8 cellular contexts compared by ENCODE assay signal in genomic region chr20:24164360-24164759, GRCh38.
DNase-seq lines count a peak whose midpoint lies in the region; ATAC-seq and TF ChIP-seq lines count a peak whose summit lies in the region.

No MANE protein-coding gene starts in this region.

- H3K27ac ChIP-seq in heart right ventricle (no peak overlapping the region), right cardiac atrium (ENCODE audit: low read length) (no peak overlapping the region), SU-DHL-6 (ENCODE audit: low read depth, low read length) (no peak overlapping the region), upper lobe of right lung (no peak overlapping the region)

- 34 to 44% methylated on average over 5 of the region's 5 CpGs for WGBS in heart right ventricle, 2 donors
- WGBS in right cardiac atrium: 50% methylated on average over 5 of the region's 5 CpGs

- DNase-seq in heart right ventricle (no peak), right cardiac atrium (no peak), fibroblast of mammary gland (ENCODE audit: low read depth) (no peak), upper lobe of right lung (no peak), NCI-H2107 (lab: John Stamatoyannopoulos, UW) (no peak), NCI-H446 (lab: John Stamatoyannopoulos, UW) (no peak)

- peaks cover 0 to 6% (median 0%) of the 10 kb centered on the region in 7 donors for H3K27me3 ChIP-seq in heart right ventricle
- no peaks in the 10 kb centered on the region for H3K27me3 ChIP-seq in right cardiac atrium (ENCODE audit: control insufficient read depth, insufficient read depth)
- no peaks in the 10 kb centered on the region for H3K27me3 ChIP-seq in SU-DHL-6 (ENCODE audit: low read length)
- H3K27me3 ChIP-seq in upper lobe of right lung: no peaks in the 10 kb centered on the region

- intact Hi-C loops in heart right ventricle (cut with DNase I) (loop anchor here in 7 of 10 donors (5.0 to 10.0 kb wide), 7 partner anchors 227 to 753 kb away; no protein-coding TSS in a partner anchor), right cardiac atrium (cut with DNase I) (loop anchor here in 2 of 4 donors (10.0 kb wide), 1 partner anchor 750 kb away; no protein-coding TSS in a partner anchor), upper lobe of right lung (cut with DNase I) (no loop called here)

- H3K79me2 ChIP-seq in SU-DHL-6 (ENCODE audit: insufficient read depth, low read length): no peaks in the 10 kb centered on the region

- no peak overlapping the region for H3K9ac ChIP-seq in SU-DHL-6 (ENCODE audit: low read length)

- peak in 8 of 9 donors; percentile 8 to 48 (median 38) for TF ChIP-seq CTCF in heart right ventricle (IDR thresholded peaks at IDR 0.05)
- TF ChIP-seq CTCF in SU-DHL-6 (IDR thresholded peaks at IDR 0.05; ENCODE audit: insufficient read depth, low read length, poor library complexity, severe bottlenecking): peak; percentile 39
- TF ChIP-seq CTCF in fibroblast of mammary gland (conservative IDR thresholded peaks at IDR 0.05; ENCODE audit: control insufficient read depth, insufficient read depth, low read depth, low read length): peak; percentile 14
- TF ChIP-seq CTCF in upper lobe of right lung (IDR thresholded peaks at IDR 0.05): peak; percentile 35

- H3K4me3 ChIP-seq in heart right ventricle: no peak overlapping the region
- H3K4me3 ChIP-seq in right cardiac atrium (ENCODE audit: low read length): no peak overlapping the region
- no peak overlapping the region for H3K4me3 ChIP-seq in SU-DHL-6 (ENCODE audit: insufficient read depth, low read length, poor library complexity, severe bottlenecking)
- H3K4me3 ChIP-seq in fibroblast of mammary gland (ENCODE audit: control insufficient read depth, low read depth, low read length): no peak overlapping the region
- no peak overlapping the region for H3K4me3 ChIP-seq in upper lobe of right lung

- H3K9me3 ChIP-seq in heart right ventricle: peaks cover 0 to 7% (median 0%) of the 10 kb centered on the region in 11 donors
- no peaks in the 10 kb centered on the region for H3K9me3 ChIP-seq in right cardiac atrium (ENCODE audit: control insufficient read depth, low read length)
- no peaks in the 10 kb centered on the region for H3K9me3 ChIP-seq in SU-DHL-6 (ENCODE audit: insufficient read depth, low read length)
- no peaks in the 10 kb centered on the region for H3K9me3 ChIP-seq in upper lobe of right lung

- H3K36me3 ChIP-seq in heart right ventricle: no peaks in the 10 kb centered on the region
- H3K36me3 ChIP-seq in SU-DHL-6 (ENCODE audit: low read length): no peaks in the 10 kb centered on the region
- no peaks in the 10 kb centered on the region for H3K36me3 ChIP-seq in upper lobe of right lung

- no peak overlapping the region for H2AFZ ChIP-seq in SU-DHL-6 (ENCODE audit: low read depth, low read length, severe bottlenecking)

- no peaks in the 10 kb centered on the region for H4K20me1 ChIP-seq in SU-DHL-6 (ENCODE audit: low read depth, low read length)

- H3K4me1 ChIP-seq in heart right ventricle: no peaks in the 10 kb centered on the region
- H3K4me1 ChIP-seq in right cardiac atrium (ENCODE audit: control insufficient read depth, insufficient read depth, low read length): no peaks in the 10 kb centered on the region
- H3K4me1 ChIP-seq in upper lobe of right lung: no peaks in the 10 kb centered on the region

- H3K4me2 ChIP-seq in SU-DHL-6 (ENCODE audit: low read depth, low read length, poor library complexity, severe bottlenecking): no peak overlapping the region

- ATAC-seq in heart right ventricle (no peak), right cardiac atrium (no peak), upper lobe of right lung (no peak), GM18498 (IDR thresholded peaks at IDR 0.05; ENCODE audit: unreplicated experiment) (no peak)

- no peaks in the 10 kb centered on the region for H3K9me2 ChIP-seq in SU-DHL-6 (replicated peaks; ENCODE audit: insufficient read depth, low read length)

- no peaks in the 10 kb centered on the region for H3F3A ChIP-seq in SU-DHL-6 (ENCODE audit: insufficient read depth)
